ENCODE assay signal across 1 cellular context in genomic region chr9:23717505-23717904, GRCh38.
TF ChIP-seq lines count a peak whose summit lies in the region.

No MANE protein-coding gene starts in this region.

TF ChIP-seq in HEK293, 187 proteins besides CTCF, POLR2A, EP300 and RAD21 (continued from another document):
- TF ChIP-seq, protein P1, sequence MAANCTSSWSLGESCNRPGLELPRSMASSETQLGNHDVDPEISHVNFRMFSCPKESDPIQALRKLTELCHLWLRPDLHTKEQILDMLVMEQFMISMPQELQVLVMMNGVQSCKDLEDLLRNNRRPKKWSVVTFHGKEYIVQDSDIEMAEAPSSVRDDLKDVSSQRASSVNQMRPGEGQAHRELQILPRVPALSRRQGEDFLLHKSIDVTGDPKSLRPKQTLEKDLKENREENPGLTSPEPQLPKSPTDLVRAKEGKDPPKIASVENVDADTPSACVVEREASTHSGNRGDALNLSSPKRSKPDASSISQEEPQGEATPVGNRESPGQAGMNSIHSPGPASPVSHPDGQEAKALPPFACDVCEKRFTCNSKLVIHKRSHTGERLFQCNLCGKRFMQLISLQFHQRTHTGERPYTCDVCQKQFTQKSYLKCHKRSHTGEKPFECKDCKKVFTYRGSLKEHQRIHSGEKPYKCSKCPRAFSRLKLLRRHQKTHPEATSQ (tag by site-specific recombination; IDR thresholded peaks at IDR 0.05) = no peak
- no peak for TF ChIP-seq ZNF548 (tag by site-specific recombination; IDR thresholded peaks at IDR 0.05)
- TF ChIP-seq ZNF596 (tag by site-specific recombination; IDR thresholded peaks at IDR 0.05) = no peak
- no peak for TF ChIP-seq ZNF48 (tag by site-specific recombination; IDR thresholded peaks at IDR 0.05)
- no peak for TF ChIP-seq ZNF221 (tag by site-specific recombination; IDR thresholded peaks at IDR 0.05; ENCODE audit: borderline replicate concordance)
- TF ChIP-seq ZNF223 (tag by site-specific recombination; IDR thresholded peaks at IDR 0.05) = no peak
- TF ChIP-seq, protein P2, sequence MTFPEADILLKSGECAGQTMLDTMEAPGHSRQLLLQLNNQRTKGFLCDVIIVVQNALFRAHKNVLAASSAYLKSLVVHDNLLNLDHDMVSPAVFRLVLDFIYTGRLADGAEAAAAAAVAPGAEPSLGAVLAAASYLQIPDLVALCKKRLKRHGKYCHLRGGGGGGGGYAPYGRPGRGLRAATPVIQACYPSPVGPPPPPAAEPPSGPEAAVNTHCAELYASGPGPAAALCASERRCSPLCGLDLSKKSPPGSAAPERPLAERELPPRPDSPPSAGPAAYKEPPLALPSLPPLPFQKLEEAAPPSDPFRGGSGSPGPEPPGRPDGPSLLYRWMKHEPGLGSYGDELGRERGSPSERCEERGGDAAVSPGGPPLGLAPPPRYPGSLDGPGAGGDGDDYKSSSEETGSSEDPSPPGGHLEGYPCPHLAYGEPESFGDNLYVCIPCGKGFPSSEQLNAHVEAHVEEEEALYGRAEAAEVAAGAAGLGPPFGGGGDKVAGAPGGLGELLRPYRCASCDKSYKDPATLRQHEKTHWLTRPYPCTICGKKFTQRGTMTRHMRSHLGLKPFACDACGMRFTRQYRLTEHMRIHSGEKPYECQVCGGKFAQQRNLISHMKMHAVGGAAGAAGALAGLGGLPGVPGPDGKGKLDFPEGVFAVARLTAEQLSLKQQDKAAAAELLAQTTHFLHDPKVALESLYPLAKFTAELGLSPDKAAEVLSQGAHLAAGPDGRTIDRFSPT (tag by site-specific recombination; IDR thresholded peaks at IDR 0.05) = peak; percentile 85
- TF ChIP-seq ZNF121 (tag by site-specific recombination; IDR thresholded peaks at IDR 0.05) = no peak
- TF ChIP-seq, protein P3, sequence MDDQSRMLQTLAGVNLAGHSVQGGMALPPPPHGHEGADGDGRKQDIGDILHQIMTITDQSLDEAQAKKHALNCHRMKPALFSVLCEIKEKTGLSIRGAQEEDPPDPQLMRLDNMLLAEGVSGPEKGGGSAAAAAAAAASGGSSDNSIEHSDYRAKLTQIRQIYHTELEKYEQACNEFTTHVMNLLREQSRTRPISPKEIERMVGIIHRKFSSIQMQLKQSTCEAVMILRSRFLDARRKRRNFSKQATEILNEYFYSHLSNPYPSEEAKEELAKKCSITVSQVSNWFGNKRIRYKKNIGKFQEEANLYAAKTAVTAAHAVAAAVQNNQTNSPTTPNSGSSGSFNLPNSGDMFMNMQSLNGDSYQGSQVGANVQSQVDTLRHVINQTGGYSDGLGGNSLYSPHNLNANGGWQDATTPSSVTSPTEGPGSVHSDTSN (CRISPR knock-in tag; IDR thresholded peaks at IDR 0.05) = no peak
- TF ChIP-seq ZNF266 (tag by site-specific recombination; IDR thresholded peaks at IDR 0.05; ENCODE audit: low read depth) = no peak
- no peak for TF ChIP-seq ZNF174 (tag by site-specific recombination; IDR thresholded peaks at IDR 0.05)
- no peak for TF ChIP-seq ZNF600 (tag by site-specific recombination; IDR thresholded peaks at IDR 0.05)
- TF ChIP-seq ZBTB10 (tag by site-specific recombination; IDR thresholded peaks at IDR 0.05) = no peak
- TF ChIP-seq, protein P4, sequence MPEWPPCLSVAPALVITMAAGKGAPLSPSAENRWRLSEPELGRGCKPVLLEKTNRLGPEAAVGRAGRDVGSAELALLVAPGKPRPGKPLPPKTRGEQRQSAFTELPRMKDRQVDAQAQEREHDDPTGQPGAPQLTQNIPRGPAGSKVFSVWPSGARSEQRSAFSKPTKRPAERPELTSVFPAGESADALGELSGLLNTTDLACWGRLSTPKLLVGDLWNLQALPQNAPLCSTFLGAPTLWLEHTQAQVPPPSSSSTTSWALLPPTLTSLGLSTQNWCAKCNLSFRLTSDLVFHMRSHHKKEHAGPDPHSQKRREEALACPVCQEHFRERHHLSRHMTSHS (tag by site-specific recombination; IDR thresholded peaks at IDR 0.05) = no peak
- no peak for TF ChIP-seq ZNF701 (tag by site-specific recombination; IDR thresholded peaks at IDR 0.05)
- TF ChIP-seq ZNF658 (tag by site-specific recombination; IDR thresholded peaks at IDR 0.05) = no peak
- TF ChIP-seq ZFP69B (tag by site-specific recombination; IDR thresholded peaks at IDR 0.05) = no peak
- no peak for TF ChIP-seq SALL2 (tag by site-specific recombination; IDR thresholded peaks at IDR 0.05; ENCODE audit: borderline replicate concordance)
- TF ChIP-seq ZNF239 (tag by site-specific recombination; IDR thresholded peaks at IDR 0.05) = no peak
- TF ChIP-seq, protein P5, sequence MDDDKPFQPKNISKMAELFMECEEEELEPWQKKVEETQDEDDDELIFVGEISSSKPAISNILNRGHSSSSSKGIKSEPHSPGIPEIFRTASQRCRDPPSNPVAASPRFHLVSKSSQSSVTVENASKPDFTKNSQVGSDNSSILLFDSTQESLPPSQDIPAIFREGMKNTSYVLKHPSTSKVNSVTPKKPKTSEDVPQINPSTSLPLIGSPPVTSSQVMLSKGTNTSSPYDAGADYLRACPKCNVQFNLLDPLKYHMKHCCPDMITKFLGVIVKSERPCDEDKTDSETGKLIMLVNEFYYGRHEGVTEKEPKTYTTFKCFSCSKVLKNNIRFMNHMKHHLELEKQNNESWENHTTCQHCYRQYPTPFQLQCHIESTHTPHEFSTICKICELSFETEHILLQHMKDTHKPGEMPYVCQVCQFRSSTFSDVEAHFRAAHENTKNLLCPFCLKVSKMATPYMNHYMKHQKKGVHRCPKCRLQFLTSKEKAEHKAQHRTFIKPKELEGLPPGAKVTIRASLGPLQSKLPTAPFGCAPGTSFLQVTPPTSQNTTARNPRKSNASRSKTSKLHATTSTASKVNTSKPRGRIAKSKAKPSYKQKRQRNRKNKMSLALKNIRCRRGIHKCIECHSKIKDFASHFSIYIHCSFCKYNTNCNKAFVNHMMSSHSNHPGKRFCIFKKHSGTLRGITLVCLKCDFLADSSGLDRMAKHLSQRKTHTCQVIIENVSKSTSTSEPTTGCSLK (tag by site-specific recombination; IDR thresholded peaks at IDR 0.05) = no peak
- peak; percentile 51; the same call in 1 of the 2 replicates for TF ChIP-seq ZBTB17 (tag by site-specific recombination; IDR thresholded peaks at IDR 0.05)
- peak; percentile 82 for TF ChIP-seq OVOL3 (tag by site-specific recombination; IDR thresholded peaks at IDR 0.05)
- TF ChIP-seq ZNF324 (tag by site-specific recombination; IDR thresholded peaks at IDR 0.05) = no peak
- TF ChIP-seq TRIM28 (IDR thresholded peaks at IDR 0.05; ENCODE audit: borderline replicate concordance, low read length) = no peak
- TF ChIP-seq ZNF155 (tag by site-specific recombination; IDR thresholded peaks at IDR 0.05) = no peak
- no peak for TF ChIP-seq ZNF157 (tag by site-specific recombination; IDR thresholded peaks at IDR 0.05)
- TF ChIP-seq ZNF549 (tag by site-specific recombination; IDR thresholded peaks at IDR 0.05) = no peak
- TF ChIP-seq ZNF362 (tag by site-specific recombination; IDR thresholded peaks at IDR 0.05) = no peak
- no peak for TF ChIP-seq MEIS1 (CRISPR knock-in tag; IDR thresholded peaks at IDR 0.05; ENCODE audit: borderline replicate concordance)
- no peak for TF ChIP-seq ZNF426 (tag by site-specific recombination; IDR thresholded peaks at IDR 0.05)
- peak; percentile 87; the same call in 1 of the 2 replicates for TF ChIP-seq ZNF561 (tag by site-specific recombination; IDR thresholded peaks at IDR 0.05; ENCODE audit: borderline replicate concordance)
- TF ChIP-seq ZNF473 (tag by site-specific recombination; IDR thresholded peaks at IDR 0.05) = no peak
- no peak for TF ChIP-seq ZNF37A (tag by site-specific recombination; IDR thresholded peaks at IDR 0.05)
- TF ChIP-seq ZNF354C (tag by site-specific recombination; IDR thresholded peaks at IDR 0.05; ENCODE audit: borderline replicate concordance, low read depth) = no peak
- TF ChIP-seq TCF7L2 (IDR thresholded peaks at IDR 0.05; ENCODE audit: borderline replicate concordance, low read depth, low read length) = no peak
- no peak for TF ChIP-seq ZNF585B (tag by site-specific recombination; IDR thresholded peaks at IDR 0.05)
- no peak for TF ChIP-seq ZNF785 (tag by site-specific recombination; IDR thresholded peaks at IDR 0.05)
- TF ChIP-seq ZNF571 (tag by site-specific recombination; IDR thresholded peaks at IDR 0.05) = no peak
- TF ChIP-seq OSR2 (tag by site-specific recombination; IDR thresholded peaks at IDR 0.05) = peak; percentile 97
- TF ChIP-seq, protein P6, sequence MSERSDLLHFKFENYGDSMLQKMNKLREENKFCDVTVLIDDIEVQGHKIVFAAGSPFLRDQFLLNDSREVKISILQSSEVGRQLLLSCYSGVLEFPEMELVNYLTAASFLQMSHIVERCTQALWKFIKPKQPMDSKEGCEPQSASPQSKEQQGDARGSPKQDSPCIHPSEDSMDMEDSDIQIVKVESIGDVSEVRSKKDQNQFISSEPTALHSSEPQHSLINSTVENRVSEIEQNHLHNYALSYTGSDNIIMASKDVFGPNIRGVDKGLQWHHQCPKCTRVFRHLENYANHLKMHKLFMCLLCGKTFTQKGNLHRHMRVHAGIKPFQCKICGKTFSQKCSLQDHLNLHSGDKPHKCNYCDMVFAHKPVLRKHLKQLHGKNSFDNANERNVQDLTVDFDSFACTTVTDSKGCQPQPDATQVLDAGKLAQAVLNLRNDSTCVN (tag by site-specific recombination; optimal IDR thresholded peaks at IDR 0.05) = no peak
- no peak for TF ChIP-seq ZNF626 (tag by site-specific recombination; IDR thresholded peaks at IDR 0.05)
- TF ChIP-seq KLF10 (tag by site-specific recombination; IDR thresholded peaks at IDR 0.05) = peak; percentile 55; the same call in 1 of the 2 replicates
- TF ChIP-seq, protein P7, sequence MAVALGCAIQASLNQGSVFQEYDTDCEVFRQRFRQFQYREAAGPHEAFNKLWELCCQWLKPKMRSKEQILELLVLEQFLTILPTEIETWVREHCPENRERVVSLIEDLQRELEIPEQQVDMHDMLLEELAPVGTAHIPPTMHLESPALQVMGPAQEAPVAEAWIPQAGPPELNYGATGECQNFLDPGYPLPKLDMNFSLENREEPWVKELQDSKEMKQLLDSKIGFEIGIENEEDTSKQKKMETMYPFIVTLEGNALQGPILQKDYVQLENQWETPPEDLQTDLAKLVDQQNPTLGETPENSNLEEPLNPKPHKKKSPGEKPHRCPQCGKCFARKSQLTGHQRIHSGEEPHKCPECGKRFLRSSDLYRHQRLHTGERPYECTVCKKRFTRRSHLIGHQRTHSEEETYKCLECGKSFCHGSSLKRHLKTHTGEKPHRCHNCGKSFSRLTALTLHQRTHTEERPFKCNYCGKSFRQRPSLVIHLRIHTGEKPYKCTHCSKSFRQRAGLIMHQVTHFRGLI (tag by site-specific recombination; IDR thresholded peaks at IDR 0.05) = 0 out of 2 replicates have a peak, but pooled peaks have one; percentile 28
- TF ChIP-seq SCRT1 (tag by site-specific recombination; IDR thresholded peaks at IDR 0.05; ENCODE audit: borderline replicate concordance) = peak; percentile 69; the same call in 1 of the 2 replicates
- TF ChIP-seq ZNF529 (tag by site-specific recombination; IDR thresholded peaks at IDR 0.05; ENCODE audit: insufficient replicate concordance) = no peak
TF ChIP-seq in HEK293: peak in this region for 38.
